19 cellular contexts compared by ENCODE assay signal in the genomic region with DNA sequence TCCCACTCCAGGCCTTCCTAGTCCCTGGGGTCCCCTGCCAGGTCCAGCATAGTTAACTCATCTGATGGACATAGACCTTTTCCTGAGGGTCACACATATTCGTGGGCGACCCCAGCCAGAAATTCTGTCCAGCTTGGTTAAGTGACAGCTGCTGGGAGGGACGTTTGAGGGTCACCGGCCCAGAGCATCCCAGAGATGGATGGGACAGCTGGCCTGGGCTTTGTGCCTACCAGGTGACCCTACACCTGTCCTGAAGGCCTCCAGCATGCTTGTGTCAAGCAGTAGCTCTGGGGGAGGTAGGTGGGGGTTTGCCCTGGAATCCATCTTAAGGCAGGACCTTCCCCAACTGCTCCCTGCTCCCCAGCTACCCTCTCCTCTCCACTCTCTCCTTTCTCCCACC. TPM values are rescaled to one million over a fixed set of nuclear protein-coding genes. Genes with fewer than 3 reads are reported as not detected.
A peak's percentile ranks its signal among the peaks of the same experiment; 100 is the strongest.
DNase-seq lines count a peak whose midpoint lies in the region; ATAC-seq and TF ChIP-seq lines count a peak whose summit lies in the region.
"Had no signal": no experiment of that assay in that cellular context is flagged by ENCODE, and none has a peak within 500 bp of the region (broad histone marks: within the 10 kb centered on the region; RNA-seq: fewer than 3 reads in every experiment).

No MANE protein-coding gene starts in this region.

- H2BK5ac ChIP-seq in mesenchymal stem cell (ENCODE audit: low read depth, low read length, poor library complexity, severe bottlenecking) = no peak overlapping the region

- no peaks in the 10 kb centered on the region for H3K36me3 Mint-ChIP-seq in stimulated activated effector memory CD8-positive, alpha-beta T cell treated with anti-CD3 and anti-CD28 coated beads, Interleukin-12 subunit alpha, Interleukin-12 subunit beta, amount 100 ng/mL, for 72 hours
- H3K36me3 Mint-ChIP-seq: activated naive CD8-positive, alpha-beta T cell; naive thymus-derived CD8-positive, alpha-beta T cell had no signal

- H3K4me1 Mint-ChIP-seq in stimulated activated effector memory CD8-positive, alpha-beta T cell treated with anti-CD3 and anti-CD28 coated beads, Interleukin-12 subunit alpha, Interleukin-12 subunit beta, amount 100 ng/mL, for 72 hours = no peaks in the 10 kb centered on the region
- H3K4me1 Mint-ChIP-seq: naive thymus-derived CD8-positive, alpha-beta T cell had no signal

- H3K4me3 ChIP-seq in HUES64 (ENCODE audit: low read length) (no peak overlapping the region), body of pancreas (no peak overlapping the region), mesenchymal stem cell (ENCODE audit: insufficient read depth in 1 of 2, low read depth in 1 of 2, low read length in 2 of 2) (no peak overlapping the region)
- H3K4me3 ChIP-seq: GM12878 had no signal

- H3K9ac ChIP-seq in HUES64 (ENCODE audit: low read depth, low read length) = peak overlapping the region; percentile 54
- no peak overlapping the region for H3K9ac ChIP-seq in mesenchymal stem cell (ENCODE audit: low read length)

- peak overlapping the region in 1 of 2 experiments; percentile 12 for H2BK12ac ChIP-seq in mesenchymal stem cell (ENCODE audit: low read length in 2 of 2)

- peak overlapping the region; percentile 89 for H4K8ac ChIP-seq in mesenchymal stem cell (ENCODE audit: low read length)

- H3K27me3 ChIP-seq in HUES64 (ENCODE audit: insufficient read depth, low read length) = no peaks in the 10 kb centered on the region
- H3K27me3 ChIP-seq in body of pancreas = no peaks in the 10 kb centered on the region
- H3K27me3 ChIP-seq in mesenchymal stem cell (ENCODE audit: control insufficient read depth in 1 of 2, insufficient read depth in 1 of 2, low read length in 2 of 2) = peaks cover 0 to 3% of the 10 kb centered on the region in 2 experiments

- no peak for TF ChIP-seq POLR2A in body of pancreas (IDR thresholded peaks at IDR 0.05)

- no peak overlapping the region for H2BK120ac ChIP-seq in mesenchymal stem cell (ENCODE audit: low read depth, low read length)

- no peak overlapping the region for H3K4ac ChIP-seq in mesenchymal stem cell (ENCODE audit: low read depth in 1 of 2, low read length in 2 of 2)

- no peaks in the 10 kb centered on the region for H3K79me1 ChIP-seq in mesenchymal stem cell (replicated peaks; ENCODE audit: low read length, poor library complexity, severe bottlenecking)

- no peak for ATAC-seq in body of pancreas
- no peak for ATAC-seq in stimulated activated effector memory CD8-positive, alpha-beta T cell treated with anti-CD3 and anti-CD28 coated beads, Interleukin-12 subunit alpha, Interleukin-12 subunit beta, amount 100 ng/mL, for 72 hours
- ATAC-seq: naive thymus-derived CD8-positive, alpha-beta T cell had no signal

- no peak overlapping the region for H3K23ac ChIP-seq in mesenchymal stem cell (ENCODE audit: low read length in 2 of 2)

- peak overlapping the region; percentile 32 for H2AFZ ChIP-seq in mesenchymal stem cell (ENCODE audit: low read depth, low read length)

- peak overlapping the region; percentile 26 for H2BK15ac ChIP-seq in mesenchymal stem cell (ENCODE audit: low read depth, poor library complexity, severe bottlenecking)

- H3K4me3 Mint-ChIP-seq in stimulated activated effector memory CD8-positive, alpha-beta T cell treated with anti-CD3 and anti-CD28 coated beads, Interleukin-12 subunit alpha, Interleukin-12 subunit beta, amount 100 ng/mL, for 72 hours = no peak overlapping the region
- H3K4me3 Mint-ChIP-seq: activated naive CD8-positive, alpha-beta T cell; naive thymus-derived CD8-positive, alpha-beta T cell had no signal

- no peak for TF ChIP-seq CTCF in body of pancreas (IDR thresholded peaks at IDR 0.05)

- WGBS in HUES64 = 85% methylated on average over 4 of the region's 4 CpGs
- WGBS in body of pancreas, 2 donors = 69 to 90% methylated on average over 2 to 4 of the region's 4 CpGs
- 82% methylated on average over 4 of the region's 4 CpGs for WGBS in mesenchymal stem cell

- peak overlapping the region; percentile 26 for H2AK5ac ChIP-seq in mesenchymal stem cell (ENCODE audit: low read length, severe bottlenecking)

- H3K36me3 ChIP-seq in HUES64 (ENCODE audit: insufficient read depth, low read length) = no peaks in the 10 kb centered on the region
- no peaks in the 10 kb centered on the region for H3K36me3 ChIP-seq in body of pancreas (replicated peaks in 1 of 2; ENCODE audit: insufficient read depth in 1 of 2, low read depth in 2 of 2)
- no peaks in the 10 kb centered on the region for H3K36me3 ChIP-seq in mesenchymal stem cell (ENCODE audit: control insufficient read depth in 1 of 2, insufficient read depth in 2 of 2, low read depth in 1 of 2, low read length in 2 of 2)

- H4K91ac ChIP-seq in mesenchymal stem cell (ENCODE audit: low read length) = peak overlapping the region; percentile 79

- H3K4me2 ChIP-seq in mesenchymal stem cell (ENCODE audit: low read length, poor library complexity, severe bottlenecking) = no peak overlapping the region
- H3K4me2 ChIP-seq: SK-N-SH had no signal

- H3K4me1 ChIP-seq in HUES64 (ENCODE audit: insufficient read depth, low read length) (peaks cover 38% of the 10 kb centered on the region), body of pancreas (peaks cover 86% of the 10 kb centered on the region), mesenchymal stem cell (ENCODE audit: control insufficient read depth, insufficient read depth, low read depth, low read length) (peaks cover 15% of the 10 kb centered on the region)

- H3K27ac Mint-ChIP-seq in stimulated activated effector memory CD8-positive, alpha-beta T cell treated with anti-CD3 and anti-CD28 coated beads, Interleukin-12 subunit alpha, Interleukin-12 subunit beta, amount 100 ng/mL, for 72 hours = peak overlapping the region; percentile 78
- H3K27ac Mint-ChIP-seq: activated naive CD8-positive, alpha-beta T cell; naive thymus-derived CD8-positive, alpha-beta T cell had no signal

- intact Hi-C loops in body of pancreas (cut with DNase I) = no loop called here

- no peak for DNase-seq in body of pancreas
- no peak for DNase-seq in mesenchymal stem cell
- no peak for DNase-seq in stimulated activated effector memory CD8-positive, alpha-beta T cell treated with anti-CD3 and anti-CD28 coated beads, Interleukin-12 subunit alpha, Interleukin-12 subunit beta, amount 100 ng/mL, for 72 hours (ENCODE audit: low spot score in 2 of 2)
- no peak for DNase-seq in DMS79 treated with DMSO at 0.1 percent for 48 hours (lab: John Stamatoyannopoulos, UW)
- DNase-seq in NCI-H510A (lab: John Stamatoyannopoulos, UW) = no peak
- DNase-seq in stimulated activated CD4-positive, alpha-beta T cell treated with anti-CD3 and anti-CD28 coated beads, Interleukin-4, amount 100 ng/mL, for 1 hour = no peak
- DNase-seq in SHP77 treated with DMSO at 0.1 percent for 48 hours (lab: John Stamatoyannopoulos, UW) = no peak
- DNase-seq: activated CD4-positive, alpha-beta T cell treated with anti-CD3 and anti-CD28 coated beads for 48 hours; AML-193; effector CD4-positive, alpha-beta T cell; left ventricle myocardium superior; naive thymus-derived CD8-positive, alpha-beta T cell; NCI-H1930; SK-N-SH; substantia nigra; T1000 had no signal

- no peak overlapping the region for H3K14ac ChIP-seq in mesenchymal stem cell (ENCODE audit: low read length in 2 of 2)

- H3K9me3 ChIP-seq in HUES64 (ENCODE audit: insufficient read depth, low read depth, low read length) (no peaks in the 10 kb centered on the region), body of pancreas (no peaks in the 10 kb centered on the region), mesenchymal stem cell (ENCODE audit: control insufficient read depth, low read length) (no peaks in the 10 kb centered on the region)
- H3K9me3 ChIP-seq: SK-N-SH had no signal

- peak overlapping the region; percentile 22 to 58 for H3K18ac ChIP-seq in mesenchymal stem cell (ENCODE audit: low read depth in 1 of 2, low read length in 2 of 2)

- H3K9me3 Mint-ChIP-seq in stimulated activated effector memory CD8-positive, alpha-beta T cell treated with anti-CD3 and anti-CD28 coated beads, Interleukin-12 subunit alpha, Interleukin-12 subunit beta, amount 100 ng/mL, for 72 hours = no peaks in the 10 kb centered on the region
- H3K9me3 Mint-ChIP-seq: naive thymus-derived CD8-positive, alpha-beta T cell had no signal

- H3K27ac ChIP-seq in HUES64 (ENCODE audit: low read depth, low read length) = peak overlapping the region; percentile 87
- H3K27ac ChIP-seq in body of pancreas = peak overlapping the region; percentile 50 to 90 (median 84)
- H3K27ac ChIP-seq in mesenchymal stem cell (ENCODE audit: low read length, poor library complexity, severe bottlenecking) = no peak overlapping the region

RNA-seq across cellular contexts. Expression of a gene that starts 9.1 kb away (rescaled TPM):
- polyA plus RNA-seq in HUES64 (2013, experiment 1 of 2) = 55.8 TPM
- polyA plus RNA-seq in HUES64 (2013, experiment 2 of 2) = 58.5 TPM
- total RNA-seq in body of pancreas = 10 to 100 TPM; 46.8 to 57.9 TPM
- polyA plus RNA-seq in mesenchymal stem cell (2013, experiment 1 of 2) = 80.5 TPM
- 79.1 TPM for polyA plus RNA-seq in mesenchymal stem cell (2013, experiment 2 of 2)

RNA-seq across cellular contexts. Expression of a gene that starts 31.8 kb away (rescaled TPM):
- polyA plus RNA-seq in HUES64 (2013, experiment 1 of 2) = 7.3 TPM
- 8.7 TPM for polyA plus RNA-seq in HUES64 (2013, experiment 2 of 2)
- 1 to 10 TPM; 1.6 to 5.4 TPM for total RNA-seq in body of pancreas
- polyA plus RNA-seq in mesenchymal stem cell (2013, experiment 1 of 2) = 13.1 TPM
- 13.2 TPM for polyA plus RNA-seq in mesenchymal stem cell (2013, experiment 2 of 2)

RNA-seq across cellular contexts. Expression of a gene that starts 38.7 kb away (rescaled TPM):
- polyA plus RNA-seq in HUES64 (2013, experiment 1 of 2) = 21.2 TPM
- polyA plus RNA-seq in HUES64 (2013, experiment 2 of 2) = 21.1 TPM
- total RNA-seq in body of pancreas = 10 to 100 TPM; 10.9 to 27.7 TPM
- polyA plus RNA-seq in mesenchymal stem cell (2013, experiment 1 of 2) = 4.1 TPM
- polyA plus RNA-seq in mesenchymal stem cell (2013, experiment 2 of 2) = 3.9 TPM

RNA-seq across cellular contexts. Expression of a gene that starts 48.7 kb away (rescaled TPM):
- 8.5 TPM for polyA plus RNA-seq in HUES64 (2013, experiment 1 of 2)
- polyA plus RNA-seq in HUES64 (2013, experiment 2 of 2) = 7.0 TPM
- total RNA-seq in body of pancreas = 10 to 100 TPM; 14.0 to 59.0 TPM
- 12.8 TPM for polyA plus RNA-seq in mesenchymal stem cell (2013, experiment 1 of 2)
- 13.2 TPM for polyA plus RNA-seq in mesenchymal stem cell (2013, experiment 2 of 2)

RNA-seq across cellular contexts. Expression of a gene that starts 49.2 kb away (rescaled TPM):
- polyA plus RNA-seq in HUES64 (2013, experiment 1 of 2) = 336 TPM
- 381 TPM for polyA plus RNA-seq in HUES64 (2013, experiment 2 of 2)
- total RNA-seq in body of pancreas = 100 to 1,000 TPM; 216 to 252 TPM
- 552 TPM for polyA plus RNA-seq in mesenchymal stem cell (2013, experiment 1 of 2)
- polyA plus RNA-seq in mesenchymal stem cell (2013, experiment 2 of 2) = 568 TPM
